Comparison of ENCODE assay signal across 10 cellular contexts in genomic region chr7:921581-922333, GRCh38. TPM values are rescaled to one million over a fixed set of nuclear protein-coding genes. Genes with fewer than 3 reads are reported as not detected.
DNase-seq lines count a peak whose midpoint lies in the region; ATAC-seq lines count a peak whose summit lies in the region.
"Had no signal": no experiment of that assay in that cellular context is flagged by ENCODE, and none has a peak within 500 bp of the region (broad histone marks: within the 10 kb centered on the region; RNA-seq: fewer than 3 reads in every experiment).

No MANE protein-coding gene starts in this region.

- H3K4me1 Mint-ChIP-seq in IgD-negative memory B cell, result peaks cover 6 to 19% (median 11%) of the 10 kb centered on the region in 3 donors

- 64% methylated on average over 36 of the region's 36 CpGs for WGBS in right cardiac atrium

- H3K27me3 ChIP-seq in right cardiac atrium (ENCODE audit: control insufficient read depth, insufficient read depth), result no peaks in the 10 kb centered on the region

- no peaks in the 10 kb centered on the region for H3K9me3 Mint-ChIP-seq in IgD-negative memory B cell
- H3K9me3 Mint-ChIP-seq: nephron had no signal

- peaks cover 1% of the 10 kb centered on the region for H3K4me1 ChIP-seq in right cardiac atrium (ENCODE audit: control insufficient read depth, insufficient read depth, low read length)

- intact Hi-C loops in right cardiac atrium (cut with DNase I), result no loop called here

- peaks cover 2% of the 10 kb centered on the region for H3K27me3 Mint-ChIP-seq in IgD-negative memory B cell

- peak overlapping the region; percentile 2 to 35 (median 31) for H3K27ac Mint-ChIP-seq in IgD-negative memory B cell
- H3K27ac Mint-ChIP-seq: nephron had no signal

- peak overlapping the region in 3 of 4 donors; percentile 66 to 80 (median 68) for H3K4me3 Mint-ChIP-seq in IgD-negative memory B cell
- H3K4me3 Mint-ChIP-seq: nephron had no signal

- no peak overlapping the region for H3K27ac ChIP-seq in right cardiac atrium (ENCODE audit: low read length)

- no peaks in the 10 kb centered on the region for H3K36me3 Mint-ChIP-seq in IgD-negative memory B cell

- ATAC-seq in right cardiac atrium (no peak), GM21367 (IDR thresholded peaks at IDR 0.05; ENCODE audit: unreplicated experiment) (no peak), GM18907 (IDR thresholded peaks at IDR 0.05; ENCODE audit: unreplicated experiment) (no peak), GM19351 (IDR thresholded peaks at IDR 0.05; ENCODE audit: unreplicated experiment) (no peak)

- peak; percentile 73 for DNase-seq in activated CD8-positive, alpha-beta memory T cell treated with anti-CD3 and anti-CD28 coated beads, Interleukin-2, amount 50 U/mL, for 48 hours
- peak; percentile 11 to 54 (median 45) for DNase-seq in right cardiac atrium
- DNase-seq in stimulated activated CD8-positive, alpha-beta memory T cell treated with anti-CD3 and anti-CD28 coated beads, Interleukin-4, amount 100 ng/mL, for 48 hours, result peak; percentile 47
- no peak for DNase-seq in NCI-H2227 (lab: John Stamatoyannopoulos, UW; ENCODE audit: unreplicated experiment)
- DNase-seq: MM.1S had no signal

- no peak overlapping the region for H3K4me3 ChIP-seq in right cardiac atrium (ENCODE audit: low read length)

- no peaks in the 10 kb centered on the region for H3K9me3 ChIP-seq in right cardiac atrium (ENCODE audit: control insufficient read depth, low read length)

RNA-seq across cellular contexts. Expression of gene ADAP1, which starts 32.7 kb away (rescaled TPM):
- polyA plus RNA-seq in IgD-negative memory B cell (6.4 TPM), right cardiac atrium (8.4 TPM)
- 1 to 10 TPM; 4.8 to 7.1 (median 6.4) TPM for total RNA-seq in right cardiac atrium

RNA-seq across cellular contexts. Expression of gene GET4, which starts 45.4 kb away (rescaled TPM):
- 31.2 TPM for polyA plus RNA-seq in IgD-negative memory B cell
- total RNA-seq in right cardiac atrium, result 10 to 100 TPM; 20.1 to 23.6 (median 22.2) TPM
- 22.2 TPM for polyA plus RNA-seq in right cardiac atrium

RNA-seq across cellular contexts. Expression of gene COX19, which starts 53.6 kb away (rescaled TPM):
- 26.7 TPM for polyA plus RNA-seq in IgD-negative memory B cell
- total RNA-seq in right cardiac atrium, result 1 to 10 TPM; 6.3 to 8.8 (median 7.8) TPM
- polyA plus RNA-seq in right cardiac atrium, result 5.8 TPM
